Comparison of ENCODE assay signal across 17 cellular contexts in genomic region chr17:49369089-49369488, GRCh38. TPM values are rescaled to one million over a fixed set of nuclear protein-coding genes. Genes with fewer than 3 reads are reported as not detected.
DNase-seq lines count a peak whose midpoint lies in the region; ATAC-seq, FAIRE-seq and TF ChIP-seq lines count a peak whose summit lies in the region.
"Had no signal": no experiment of that assay in that cellular context is flagged by ENCODE, and none has a peak within 500 bp of the region (broad histone marks: within the 10 kb centered on the region; RNA-seq: fewer than 3 reads in every experiment).

No MANE protein-coding gene starts in this region.

- no peak overlapping the region for H2AFZ ChIP-seq in HepG2 (ENCODE audit: low read length)
- no peak overlapping the region for H2AFZ ChIP-seq in K562 (ENCODE audit: low read depth, low read length)
- no peak overlapping the region for H2AFZ ChIP-seq in endothelial cell of umbilical vein (ENCODE audit: low read depth, low read length)
- H2AFZ ChIP-seq in smooth muscle cell (ENCODE audit: low read depth): no peak overlapping the region

- TF ChIP-seq RAD21 in HepG2 (CRISPR knock-in tag; IDR thresholded peaks at IDR 0.05) (no peak), K562 (CRISPR knock-in tag; conservative IDR thresholded peaks at IDR 0.05 in 1 of 2, IDR thresholded peaks at IDR 0.05 in 1 of 2) (no peak)

- dilution Hi-C loops in endothelial cell of umbilical vein (cut with MboI; ENCODE audit: extremely low pct_ligation_motif_present, low sequenced_read_pairs): no loop called here

- H3K79me2 ChIP-seq in HepG2 (ENCODE audit: insufficient read depth, low read length): no peaks in the 10 kb centered on the region
- no peaks in the 10 kb centered on the region for H3K79me2 ChIP-seq in K562 (ENCODE audit: control insufficient read depth, insufficient read depth, low read length)
- no peaks in the 10 kb centered on the region for H3K79me2 ChIP-seq in endothelial cell of umbilical vein (ENCODE audit: control insufficient read depth, insufficient read depth, low read length)
- no peaks in the 10 kb centered on the region for H3K79me2 ChIP-seq in smooth muscle cell (ENCODE audit: low read depth)

- ATAC-seq in HepG2: no peak
- ATAC-seq in right lobe of liver: no peak
- ATAC-seq in K562: no peak
- no peak for ATAC-seq in GM21515 (IDR thresholded peaks at IDR 0.05; ENCODE audit: unreplicated experiment)

- 12% methylated on average over 1 of the region's 1 CpG for WGBS in HepG2 (ENCODE audit: low lambda C conversion rate)
- 42% methylated on average over 1 of the region's 1 CpG for WGBS in right lobe of liver (ENCODE audit: insufficient coverage, low coverage, low lambda C conversion rate, missing lambda C conversion rate)
- WGBS in K562 (ENCODE audit: insufficient coverage, low coverage, missing lambda C conversion rate): 14% methylated on average over 1 of the region's 1 CpG
- WGBS in smooth muscle cell (ENCODE audit: low lambda C conversion rate): 85% methylated on average over 1 of the region's 1 CpG

- H3K4me2 ChIP-seq in HepG2 (ENCODE audit: low read depth, low read length) (no peak overlapping the region), K562 (ENCODE audit: insufficient read depth, low read length) (no peak overlapping the region), endothelial cell of umbilical vein (ENCODE audit: insufficient read depth, low read length) (no peak overlapping the region), smooth muscle cell (no peak overlapping the region)
- H3K4me2 ChIP-seq: BLaER1 treated with 17β-estradiol and CSF1 and Interleukin-3, amounts not matched to agents 10 nM and 100 nM; GM23338 had no signal

- CTCF ChIA-PET in HepG2 (lab: Yijun Ruan, JAX; ENCODE audit: low intra/inter-chr PET ratio, low total read pairs) (interaction anchor here (2.4 kb wide), 1 partner anchor 54 kb away, joined by 7 read pairs; no protein-coding TSS in a partner anchor), K562 (lab: Yijun Ruan, JAX; ENCODE audit: low intra/inter-chr PET ratio) (interaction anchor here (0.7 to 1.1 kb wide), 2 partner anchors 12 to 54 kb away, joined by 3 to 5 read pairs; no protein-coding TSS in a partner anchor), endothelial cell of umbilical vein (lab: Charles Lee) (interaction anchor here (0.9 to 3.8 kb wide), 18 partner anchors 9 to 79 kb away, joined by 3 to 36 read pairs (median 6); no protein-coding TSS in a partner anchor)

- POLR2A ChIA-PET in HepG2 (lab: Yijun Ruan, JAX): no interaction called here
- POLR2A ChIA-PET in K562 (lab: Yijun Ruan, JAX): interaction anchor here (1.3 kb wide), 1 partner anchor 8 kb away, joined by 6 read pairs; no protein-coding TSS in a partner anchor
- POLR2A ChIA-PET in endothelial cell of umbilical vein (lab: Charles Lee): no interaction called here

- BruUV-seq in HepG2 (replicated peaks; lab: Mats Ljungman, UMichigan): no TSS peak
- BruUV-seq in K562 (replicated peaks; lab: Mats Ljungman, UMichigan): no TSS peak
- no TSS peak for BruUV-seq in endothelial cell of umbilical vein (replicated peaks; lab: Mats Ljungman, UMichigan)

- H3K4me3 ChIP-seq in HepG2 (replicated peaks in 1 of 3; ENCODE audit: insufficient read depth in 1 of 3, low read depth in 2 of 3, low read length in 3 of 3): no peak overlapping the region
- no peak overlapping the region for H3K4me3 ChIP-seq in right lobe of liver
- no peak overlapping the region for H3K4me3 ChIP-seq in K562
- H3K4me3 ChIP-seq in endothelial cell of umbilical vein (replicated peaks in 1 of 3; ENCODE audit: insufficient read depth in 1 of 3, low read depth in 1 of 3, low read length in 3 of 3): no peak overlapping the region
- H3K4me3 ChIP-seq in smooth muscle cell: no peak overlapping the region
- H3K4me3 ChIP-seq: BLaER1 treated with 17β-estradiol and CSF1 and Interleukin-3, amounts not matched to agents 10 nM and 100 nM; GM23338 had no signal

- H3K9me1 ChIP-seq in K562 (ENCODE audit: control insufficient read depth, insufficient read depth, low read length) (no peaks in the 10 kb centered on the region), endothelial cell of umbilical vein (replicated peaks; ENCODE audit: control insufficient read depth, extremely low read depth, insufficient read depth, low read length) (no peaks in the 10 kb centered on the region)

- H3K36me3 ChIP-seq in HepG2 (replicated peaks in 1 of 2; ENCODE audit: control insufficient read depth in 1 of 2, insufficient read depth in 2 of 2, low read length in 2 of 2) (no peaks in the 10 kb centered on the region), right lobe of liver (no peaks in the 10 kb centered on the region), K562 (ENCODE audit: control insufficient read depth, insufficient read depth, low read length) (no peaks in the 10 kb centered on the region), endothelial cell of umbilical vein (ENCODE audit: control insufficient read depth in 2 of 2, extremely low read depth in 1 of 2, insufficient read depth in 2 of 2, low read length in 2 of 2) (no peaks in the 10 kb centered on the region), smooth muscle cell (ENCODE audit: low read depth) (no peaks in the 10 kb centered on the region)
- H3K36me3 ChIP-seq: BE2C; BLaER1 treated with 17β-estradiol and CSF1 and Interleukin-3, amounts not matched to agents 10 nM and 100 nM had no signal

- DNase-seq in HepG2 (ENCODE audit: low spot score) (no peak), right lobe of liver (no peak), K562 (ENCODE audit: extremely low read depth in 1 of 4, low spot score in 3 of 4) (no peak), endothelial cell of umbilical vein (ENCODE audit: low read depth, low spot score) (no peak), GM19239 (ENCODE audit: insufficient read length, low spot score) (no peak), COLO829 (ENCODE audit: low spot score) (no peak), smooth muscle cell (lab: John Stamatoyannopoulos, UW; ENCODE audit: unreplicated experiment) (no peak)
- DNase-seq: DMS153 had no signal

- no peak for TF ChIP-seq CTCF in HepG2 (CRISPR knock-in tag; IDR thresholded peaks at IDR 0.05)
- no peak for TF ChIP-seq CTCF in right lobe of liver (IDR thresholded peaks at IDR 0.05)
- TF ChIP-seq CTCF in K562 (IDR thresholded peaks at IDR 0.05 in 2 of 3, conservative IDR thresholded peaks at IDR 0.05 in 1 of 3; ENCODE audit: insufficient read depth in 2 of 3, low read depth in 1 of 3, low read length in 3 of 3): no peak
- no peak for TF ChIP-seq CTCF in endothelial cell of umbilical vein (IDR thresholded peaks at IDR 0.05; ENCODE audit: extremely low read depth in 1 of 2, insufficient read depth in 1 of 2, low read depth in 1 of 2, low read length in 2 of 2)
- TF ChIP-seq CTCF in smooth muscle cell (IDR thresholded peaks at IDR 0.05; ENCODE audit: borderline replicate concordance, insufficient read depth, poor library complexity, severe bottlenecking): no peak

- in situ Hi-C loops in HepG2 (cut with HindIII; ENCODE audit: extremely low pct_ligation_motif_present, low pct_unique_long_range_greater_than_20kb): no loop called here
- in situ Hi-C loops in K562 (cut with MboI): no loop called here

- intact Hi-C loops in HepG2 (cut with micrococcal nuclease; ENCODE audit: unreplicated experiment) (no loop called here), right lobe of liver (cut with DNase I) (no loop called here), K562 (cut with micrococcal nuclease) (no loop called here), endothelial cell of umbilical vein (cut with micrococcal nuclease) (no loop called here)

- H3K27ac ChIP-seq in HepG2 (ENCODE audit: extremely low read length, insufficient read depth, low read length) (no peak overlapping the region), right lobe of liver (peak overlapping the region in 1 of 3 donors; percentile 66), K562 (ENCODE audit: extremely low read depth, low read depth, low read length) (no peak overlapping the region), endothelial cell of umbilical vein (ENCODE audit: insufficient read depth, low read depth, low read length) (no peak overlapping the region), smooth muscle cell (ENCODE audit: low read depth) (no peak overlapping the region)
- H3K27ac ChIP-seq: 22Rv1; BLaER1 treated with 17β-estradiol and CSF1 and Interleukin-3, amounts not matched to agents 10 nM and 100 nM had no signal

- TF ChIP-seq EP300 in HepG2 (IDR thresholded peaks at IDR 0.05; ENCODE audit: low read depth in 2 of 2, low read length in 2 of 2): no peak
- TF ChIP-seq EP300 in HepG2 (CRISPR knock-in tag; IDR thresholded peaks at IDR 0.05; ENCODE audit: borderline replicate concordance): no peak
- no peak for TF ChIP-seq EP300 in K562 (IDR thresholded peaks at IDR 0.05; ENCODE audit: low read length)

- H4K20me1 ChIP-seq in HepG2 (ENCODE audit: insufficient read depth, low read length) (no peaks in the 10 kb centered on the region), K562 (replicated peaks; ENCODE audit: control insufficient read depth, insufficient read depth, low read length) (no peaks in the 10 kb centered on the region), endothelial cell of umbilical vein (replicated peaks; ENCODE audit: control insufficient read depth, extremely low read depth, insufficient read depth, low read length) (no peaks in the 10 kb centered on the region), smooth muscle cell (ENCODE audit: low read depth) (no peaks in the 10 kb centered on the region)
- H4K20me1 ChIP-seq: BLaER1 treated with 17β-estradiol and CSF1 and Interleukin-3, amounts not matched to agents 10 nM and 100 nM had no signal

- H3K4me1 ChIP-seq in HepG2 (ENCODE audit: insufficient read depth, low read length): peaks cover 24% of the 10 kb centered on the region
- peaks cover 0 to 18% (median 0%) of the 10 kb centered on the region in 4 donors for H3K4me1 ChIP-seq in right lobe of liver
- H3K4me1 ChIP-seq in K562 (replicated peaks in 1 of 2; ENCODE audit: control insufficient read depth in 2 of 2, insufficient read depth in 2 of 2, low read length in 2 of 2): peaks cover 0 to 8% of the 10 kb centered on the region in 2 experiments; a peak in 3 of 5 replicates
- H3K4me1 ChIP-seq in endothelial cell of umbilical vein (ENCODE audit: control insufficient read depth, extremely low read depth, insufficient read depth, low read length): no peaks in the 10 kb centered on the region
- H3K4me1 ChIP-seq in smooth muscle cell (ENCODE audit: low read depth): peaks cover 9% of the 10 kb centered on the region
- H3K4me1 ChIP-seq: BE2C had no signal

- H3K9me3 ChIP-seq in HepG2 (ENCODE audit: low read length) (no peaks in the 10 kb centered on the region), right lobe of liver (no peaks in the 10 kb centered on the region), K562 (replicated peaks; ENCODE audit: control insufficient read depth, insufficient read depth, low read depth, low read length) (no peaks in the 10 kb centered on the region), endothelial cell of umbilical vein (replicated peaks; ENCODE audit: control insufficient read depth, insufficient read depth, low read length) (no peaks in the 10 kb centered on the region), smooth muscle cell (replicated peaks; ENCODE audit: low read depth) (no peaks in the 10 kb centered on the region)
- H3K9me3 ChIP-seq: BE2C; BLaER1 treated with 17β-estradiol and CSF1 and Interleukin-3, amounts not matched to agents 10 nM and 100 nM; Caco-2 had no signal

- no peak for FAIRE-seq in HepG2 (lab: Jason Lieb, UNC)
- no peak for FAIRE-seq in K562 (lab: Jason Lieb, UNC)
- peak; percentile 91 for FAIRE-seq in endothelial cell of umbilical vein (lab: Jason Lieb, UNC)
- FAIRE-seq in GM19239 (lab: Jason Lieb, UNC): no peak
- FAIRE-seq: A204.1, G401.6, H54 had no signal

- H3K27me3 ChIP-seq in HepG2 (ENCODE audit: control insufficient read depth in 1 of 2, insufficient read depth in 2 of 2, low read length in 2 of 2) (no peaks in the 10 kb centered on the region; a peak in 1 of 5 replicates), right lobe of liver (no peaks in the 10 kb centered on the region), K562 (ENCODE audit: control insufficient read depth in 2 of 2, insufficient read depth in 2 of 2, low read length in 2 of 2) (no peaks in the 10 kb centered on the region), endothelial cell of umbilical vein (ENCODE audit: control insufficient read depth in 2 of 2, insufficient read depth in 2 of 2, low read length in 2 of 2) (no peaks in the 10 kb centered on the region), smooth muscle cell (ENCODE audit: low read depth) (no peaks in the 10 kb centered on the region)
- H3K27me3 ChIP-seq: BE2C; BLaER1 treated with 17β-estradiol and CSF1 and Interleukin-3, amounts not matched to agents 10 nM and 100 nM had no signal

- no peaks in the 10 kb centered on the region for H3F3A ChIP-seq in smooth muscle cell (ENCODE audit: low read depth)

- H3K9ac ChIP-seq in HepG2 (ENCODE audit: insufficient read depth, low read depth, low read length) (no peak overlapping the region), K562 (ENCODE audit: insufficient read depth in 1 of 2, low read depth in 2 of 2, low read length in 2 of 2) (no peak overlapping the region), endothelial cell of umbilical vein (replicated peaks; ENCODE audit: extremely low read depth, insufficient read depth, low read length) (no peak overlapping the region), smooth muscle cell (ENCODE audit: low read depth) (no peak overlapping the region)
- H3K9ac ChIP-seq: BLaER1 treated with 17β-estradiol and CSF1 and Interleukin-3, amounts not matched to agents 10 nM and 100 nM had no signal

- TF ChIP-seq POLR2A in HepG2 (IDR thresholded peaks at IDR 0.05; ENCODE audit: insufficient read depth in 1 of 2, low read depth in 2 of 2, low read length in 2 of 2) (no peak), right lobe of liver (IDR thresholded peaks at IDR 0.05) (no peak), K562 (conservative IDR thresholded peaks at IDR 0.05) (no peak), endothelial cell of umbilical vein (IDR thresholded peaks at IDR 0.05; ENCODE audit: low read depth, low read length) (no peak)

RNA-seq across cellular contexts. Expression of gene ZNF652, which starts 7.0 kb away (rescaled TPM):
- total RNA-seq in HepG2 (2016; rRNA removed; fragmentation: Illumina TruSeq; extraction: Trizol) (30.2 and 58.2 TPM in 2 replicates), right lobe of liver (10 to 100 TPM; 16.9 to 36.8 (median 24.3) TPM), K562 (2014; rRNA removed) (6.9 and 9.7 TPM in 2 replicates), K562 (2014; rRNA removed; fragmentation: Illumina TruSeq; extraction: Trizol) (13.0 and 13.1 TPM in 2 replicates), K562 (2015; rRNA removed; fragmentation: Illumina TruSeq; extraction: Trizol) (15.5 and 15.8 TPM in 2 replicates), K562 (2021) (12.9 and 15.2 TPM in 2 replicates), endothelial cell of umbilical vein (18.2 and 18.6 TPM in 2 replicates), smooth muscle cell (42.5 and 48.8 TPM in 2 replicates)
- 12.2 and 13.8 TPM in 2 replicates for total RNA-seq in HepG2 (2016; cell fraction: cytosol; rRNA removed; fragmentation: Illumina TruSeq; extraction: Trizol; ENCODE audit: low read depth)
- 28.9 and 51.4 TPM in 2 replicates for total RNA-seq in HepG2 (2016; cell fraction: insoluble cytoplasmic fraction; rRNA removed; fragmentation: Illumina TruSeq; extraction: Trizol)
- 22.6 and 24.4 TPM in 2 replicates for total RNA-seq in HepG2 (2016; cell fraction: membrane; rRNA removed; fragmentation: Illumina TruSeq; extraction: Trizol)
- total RNA-seq in HepG2 (2016; cell fraction: nucleus; rRNA removed; fragmentation: Illumina TruSeq; extraction: Trizol): 28.7 and 34.7 TPM in 2 replicates
- polyA plus RNA-seq in HepG2 (2011; rRNA removed) (15.8 and 16.2 TPM in 2 replicates), K562 (2011; rRNA removed) (8.6 and 13.3 TPM in 2 replicates), K562 (2014; fragmentation: Illumina TruSeq; extraction: Trizol) (4.8 and 5.2 TPM in 2 replicates), K562 (2014; fragmentation: Nextera tagmentation; extraction: Ambion mirVana) (1 to 10 TPM; 6.1 to 7.8 TPM), K562 (2014; rRNA removed) (4.7 and 5.1 TPM in 2 replicates), endothelial cell of umbilical vein (6.1 and 6.2 TPM in 2 replicates), smooth muscle cell (18.3 and 27.4 TPM in 2 replicates)
- polyA plus RNA-seq in HepG2 (2011; cell fraction: cytosol; rRNA removed): 8.1 and 11.9 TPM in 2 replicates
- polyA plus RNA-seq in HepG2 (2011; cell fraction: nucleus; rRNA removed): 10.7 and 11.7 TPM in 2 replicates
- 9.9 and 13.6 TPM in 2 replicates for polyA plus RNA-seq in HepG2 (2012)
- polyA plus RNA-seq in HepG2 (2016; cell fraction: cytosol; fragmentation: Illumina TruSeq; extraction: Trizol; ENCODE audit: low read depth): 1.9 and 2.2 TPM in 2 replicates
- 36.1 and 37.0 TPM in 2 replicates for polyA plus RNA-seq in HepG2 (2016; cell fraction: insoluble cytoplasmic fraction; fragmentation: Illumina TruSeq; extraction: Trizol; ENCODE audit: low read depth)
- polyA plus RNA-seq in HepG2 (2016; cell fraction: membrane; fragmentation: Illumina TruSeq; extraction: Trizol; ENCODE audit: low read depth): 8.3 and 8.9 TPM in 2 replicates
- 34.4 and 37.4 TPM in 2 replicates for polyA plus RNA-seq in HepG2 (2016; cell fraction: nucleus; fragmentation: Illumina TruSeq; extraction: Trizol; ENCODE audit: insufficient read depth, low read depth)
- polyA minus RNA-seq in HepG2 (2011; rRNA and poly(A)+ RNA removed; ENCODE audit: low replicate concordance): 46.7 and 47.2 TPM in 2 replicates
- 38.3 and 51.1 TPM in 2 replicates for polyA minus RNA-seq in HepG2 (2011; cell fraction: cytosol; rRNA and poly(A)+ RNA removed)
- 32.1 and 40.2 TPM in 2 replicates for polyA minus RNA-seq in HepG2 (2011; cell fraction: nucleus; rRNA and poly(A)+ RNA removed)
- total RNA-seq in K562 (2011; cell fraction: chromatin; rRNA removed; ENCODE audit: low replicate concordance): 8.2 and 25.2 TPM in 2 replicates
- 5.3 and 8.6 TPM in 2 replicates for total RNA-seq in K562 (2011; cell fraction: nucleolus; rRNA removed)
- 14.1 and 23.3 TPM in 2 replicates for total RNA-seq in K562 (2011; cell fraction: nucleoplasm; rRNA removed)
- 3.4 and 8.5 TPM in 2 replicates for polyA plus RNA-seq in K562 (2011; cell fraction: cytosol; rRNA removed)
- polyA plus RNA-seq in K562 (2011; cell fraction: nucleus; rRNA removed): 6.3 and 11.5 TPM in 2 replicates
- polyA plus RNA-seq in K562 (2012): 3.9 and 4.3 TPM in 2 replicates
- polyA minus RNA-seq in K562 (2011; rRNA and poly(A)+ RNA removed): 33.6 and 48.2 TPM in 2 replicates
- polyA minus RNA-seq in K562 (2011; cell fraction: cytosol; rRNA and poly(A)+ RNA removed): 17.8 and 20.3 TPM in 2 replicates
- polyA minus RNA-seq in K562 (2011; cell fraction: nucleus; rRNA and poly(A)+ RNA removed): 4.7 and 12.3 TPM in 2 replicates
- 5.1 and 5.9 TPM in 2 replicates for polyA plus RNA-seq in endothelial cell of umbilical vein (2011; cell fraction: cytosol; rRNA removed)
- 16.3 and 19.9 TPM in 2 replicates for polyA plus RNA-seq in endothelial cell of umbilical vein (2011; cell fraction: nucleus; rRNA removed)
- polyA plus RNA-seq in endothelial cell of umbilical vein (2012): 4.0 and 4.1 TPM in 2 replicates
- 22.8 and 24.6 TPM in 2 replicates for polyA minus RNA-seq in endothelial cell of umbilical vein
- 30.3 TPM for polyA minus RNA-seq in endothelial cell of umbilical vein (2011; cell fraction: cytosol; rRNA and poly(A)+ RNA removed)
- polyA minus RNA-seq in endothelial cell of umbilical vein (2011; cell fraction: nucleus; rRNA and poly(A)+ RNA removed): 19.1 and 23.9 TPM in 2 replicates

RNA-seq across cellular contexts. Expression of gene PHB1, which starts 45.6 kb away (rescaled TPM):
- 515 and 623 TPM in 2 replicates for total RNA-seq in HepG2 (2016; rRNA removed; fragmentation: Illumina TruSeq; extraction: Trizol)
- 133 and 145 TPM in 2 replicates for total RNA-seq in HepG2 (2016; cell fraction: cytosol; rRNA removed; fragmentation: Illumina TruSeq; extraction: Trizol; ENCODE audit: low read depth)
- total RNA-seq in HepG2 (2016; cell fraction: insoluble cytoplasmic fraction; rRNA removed; fragmentation: Illumina TruSeq; extraction: Trizol): 510 and 641 TPM in 2 replicates
- 238 and 242 TPM in 2 replicates for total RNA-seq in HepG2 (2016; cell fraction: membrane; rRNA removed; fragmentation: Illumina TruSeq; extraction: Trizol)
- total RNA-seq in HepG2 (2016; cell fraction: nucleus; rRNA removed; fragmentation: Illumina TruSeq; extraction: Trizol): 214 and 243 TPM in 2 replicates
- 688 and 721 TPM in 2 replicates for polyA plus RNA-seq in HepG2 (2011; rRNA removed)
- polyA plus RNA-seq in HepG2 (2011; cell fraction: cytosol; rRNA removed): 568 and 609 TPM in 2 replicates
- polyA plus RNA-seq in HepG2 (2011; cell fraction: nucleus; rRNA removed): 175 and 197 TPM in 2 replicates
- 461 and 478 TPM in 2 replicates for polyA plus RNA-seq in HepG2 (2012)
- 175 and 189 TPM in 2 replicates for polyA plus RNA-seq in HepG2 (2016; cell fraction: cytosol; fragmentation: Illumina TruSeq; extraction: Trizol; ENCODE audit: low read depth)
- polyA plus RNA-seq in HepG2 (2016; cell fraction: insoluble cytoplasmic fraction; fragmentation: Illumina TruSeq; extraction: Trizol; ENCODE audit: low read depth): 675 and 689 TPM in 2 replicates
- polyA plus RNA-seq in HepG2 (2016; cell fraction: membrane; fragmentation: Illumina TruSeq; extraction: Trizol; ENCODE audit: low read depth): 218 and 222 TPM in 2 replicates
- 412 and 415 TPM in 2 replicates for polyA plus RNA-seq in HepG2 (2016; cell fraction: nucleus; fragmentation: Illumina TruSeq; extraction: Trizol; ENCODE audit: insufficient read depth, low read depth)
- polyA minus RNA-seq in HepG2 (2011; rRNA and poly(A)+ RNA removed; ENCODE audit: low replicate concordance): 950 and 1,090 TPM in 2 replicates
- polyA minus RNA-seq in HepG2 (2011; cell fraction: cytosol; rRNA and poly(A)+ RNA removed): 133 and 158 TPM in 2 replicates
- 74.5 and 93.1 TPM in 2 replicates for polyA minus RNA-seq in HepG2 (2011; cell fraction: nucleus; rRNA and poly(A)+ RNA removed)
- 100 to 1,000 TPM in 5 of 6 experiments, 10 to 100 TPM in 1; 88.5 to 131 (median 102) TPM for total RNA-seq in right lobe of liver
- 85.2 and 139 TPM in 2 replicates for total RNA-seq in K562 (2011; cell fraction: chromatin; rRNA removed; ENCODE audit: low replicate concordance)
- 115 and 129 TPM in 2 replicates for total RNA-seq in K562 (2011; cell fraction: nucleolus; rRNA removed)
- total RNA-seq in K562 (2011; cell fraction: nucleoplasm; rRNA removed): 138 and 143 TPM in 2 replicates
- 252 and 320 TPM in 2 replicates for total RNA-seq in K562 (2014; rRNA removed)
- total RNA-seq in K562 (2014; rRNA removed; fragmentation: Illumina TruSeq; extraction: Trizol): 307 and 349 TPM in 2 replicates
- total RNA-seq in K562 (2015; rRNA removed; fragmentation: Illumina TruSeq; extraction: Trizol): 259 and 265 TPM in 2 replicates
- total RNA-seq in K562 (2021): 447 and 460 TPM in 2 replicates
- polyA plus RNA-seq in K562 (2011; rRNA removed): 818 and 879 TPM in 2 replicates
- polyA plus RNA-seq in K562 (2011; cell fraction: cytosol; rRNA removed): 709 and 767 TPM in 2 replicates
- 244 and 297 TPM in 2 replicates for polyA plus RNA-seq in K562 (2011; cell fraction: nucleus; rRNA removed)
- 257 and 546 TPM in 2 replicates for polyA plus RNA-seq in K562 (2012)
- 486 and 570 TPM in 2 replicates for polyA plus RNA-seq in K562 (2014; fragmentation: Illumina TruSeq; extraction: Trizol)
- 100 to 1,000 TPM; 191 to 412 TPM for polyA plus RNA-seq in K562 (2014; fragmentation: Nextera tagmentation; extraction: Ambion mirVana)
- polyA plus RNA-seq in K562 (2014; rRNA removed): 322 and 377 TPM in 2 replicates
- 533 and 763 TPM in 2 replicates for polyA minus RNA-seq in K562 (2011; rRNA and poly(A)+ RNA removed)
- polyA minus RNA-seq in K562 (2011; cell fraction: cytosol; rRNA and poly(A)+ RNA removed): 146 and 192 TPM in 2 replicates
- 40.4 and 68.0 TPM in 2 replicates for polyA minus RNA-seq in K562 (2011; cell fraction: nucleus; rRNA and poly(A)+ RNA removed)
- 222 and 231 TPM in 2 replicates for total RNA-seq in endothelial cell of umbilical vein
- polyA plus RNA-seq in endothelial cell of umbilical vein: 287 and 391 TPM in 2 replicates
- polyA plus RNA-seq in endothelial cell of umbilical vein (2011; cell fraction: cytosol; rRNA removed): 259 and 343 TPM in 2 replicates
- 132 and 136 TPM in 2 replicates for polyA plus RNA-seq in endothelial cell of umbilical vein (2011; cell fraction: nucleus; rRNA removed)
- polyA plus RNA-seq in endothelial cell of umbilical vein (2012): 347 and 407 TPM in 2 replicates
- polyA minus RNA-seq in endothelial cell of umbilical vein: 379 and 429 TPM in 2 replicates
- polyA minus RNA-seq in endothelial cell of umbilical vein (2011; cell fraction: cytosol; rRNA and poly(A)+ RNA removed): 152 TPM
- 32.5 and 48.3 TPM in 2 replicates for polyA minus RNA-seq in endothelial cell of umbilical vein (2011; cell fraction: nucleus; rRNA and poly(A)+ RNA removed)
- 80.8 and 90.1 TPM in 2 replicates for total RNA-seq in smooth muscle cell
- 181 and 184 TPM in 2 replicates for polyA plus RNA-seq in smooth muscle cell

Comparison
In these comparisons a context has a peak if more than half of its experiments do, and no peak if none do; other contexts are left out.
1. Of the 241 proteins assayed by ChIP-seq in both HepG2 and K562: peak only in HepG2: PBX2; only in K562: none; in both: none; in neither: 240.